ENCODE assay signal across 11 cellular contexts in the genomic region with DNA sequence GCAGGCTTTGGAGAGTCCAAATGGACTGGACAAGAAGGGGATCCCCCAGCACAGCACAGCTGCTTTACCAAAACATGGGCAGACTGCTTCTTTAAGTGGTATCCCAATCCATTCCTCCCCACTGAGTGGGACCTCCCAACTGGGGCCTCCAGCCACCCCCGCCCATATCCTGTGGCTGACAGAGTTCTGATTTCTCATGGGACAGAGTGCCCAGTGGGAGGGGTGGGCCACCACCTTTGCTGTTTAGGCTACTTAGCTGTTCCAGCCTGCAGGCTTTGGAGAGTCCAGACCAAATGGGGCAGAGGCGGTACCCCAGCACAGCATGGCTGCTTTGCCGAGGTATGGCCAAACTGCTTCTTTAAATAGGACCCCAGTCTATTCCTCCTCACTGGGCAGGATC. TPM values are rescaled to one million over a fixed set of nuclear protein-coding genes. Genes with fewer than 3 reads are reported as not detected.
"Had no signal": no experiment of that assay in that cellular context is flagged by ENCODE, and none has a peak within 500 bp of the region (broad histone marks: within the 10 kb centered on the region; RNA-seq: fewer than 3 reads in every experiment).

No MANE protein-coding gene starts in this region.

- H3K36me3 ChIP-seq: HAP-1 had no signal

- H3K9me3 ChIP-seq: HAP-1 had no signal

- H3K4me3 ChIP-seq: GM23248, HAP-1 had no signal

- H3K27ac Mint-ChIP-seq: HFFc6, IgD-negative memory B cell had no signal

- H3K36me3 Mint-ChIP-seq: IgD-negative memory B cell had no signal

- ATAC-seq: HCT116, HepG2 had no signal

- H3K4me3 Mint-ChIP-seq: HFFc6, IgD-negative memory B cell had no signal

- H3K4me1 Mint-ChIP-seq: IgD-negative memory B cell had no signal

- H3K27ac ChIP-seq: GM23248, HL-60 had no signal

- H3K4me1 ChIP-seq: HAP-1 had no signal

- DNase-seq: GM23248, GOT3, H7, HFFc6 had no signal

RNA-seq across cellular contexts. Expression of a gene that starts 26.9 kb away (rescaled TPM):
- total RNA-seq: GM23248, H4, H7, HepG2, HFFc6, HT1080 had no signal
- polyA plus RNA-seq: GM23248, HepG2, IgD-negative memory B cell had no signal
